In the genomic region with DNA sequence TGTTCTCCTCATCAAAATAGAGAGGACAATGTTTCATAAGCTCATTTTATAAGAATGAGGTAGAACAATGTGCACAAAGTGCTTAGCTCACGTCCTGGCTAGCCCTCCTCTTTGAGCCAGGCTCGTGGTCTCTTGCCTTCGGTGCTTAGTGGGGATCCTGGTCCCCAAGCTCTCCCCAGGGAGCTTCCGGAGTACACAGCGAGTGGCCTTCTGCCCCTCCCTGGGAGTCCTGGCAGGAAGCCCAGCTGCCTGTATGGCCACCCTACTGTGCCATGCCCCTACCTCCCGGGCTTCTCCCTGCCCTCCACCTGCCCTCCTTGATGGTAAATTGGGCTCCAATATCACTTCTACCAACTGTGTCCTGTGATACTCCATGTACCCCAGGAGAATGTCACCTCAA, we compare ENCODE assay signal across 10 cellular contexts. TPM values are rescaled to one million over a fixed set of nuclear protein-coding genes. Genes with fewer than 3 reads are reported as not detected.
DNase-seq lines count a peak whose midpoint lies in the region; ATAC-seq and TF ChIP-seq lines count a peak whose summit lies in the region.
"Had no signal": no experiment of that assay in that cellular context is flagged by ENCODE, and none has a peak within 500 bp of the region (broad histone marks: within the 10 kb centered on the region; RNA-seq: fewer than 3 reads in every experiment).

No MANE protein-coding gene starts in this region.

- H3K79me2 ChIP-seq in trophoblast cell (ENCODE audit: control insufficient read depth, insufficient read depth, low read length, poor library complexity): no peaks in the 10 kb centered on the region

- no peaks in the 10 kb centered on the region for H3K9me3 Mint-ChIP-seq in activated T-cell treated with anti-CD3 and anti-CD28 coated beads, Interleukin-2, amount 50 U/mL, for 72 hours
- no peaks in the 10 kb centered on the region for H3K9me3 Mint-ChIP-seq in natural killer cell treated with Interleukin-12 subunit alpha and Interleukin-12 subunit beta and Interleukin-15 and Interleukin-18, amount 100 ng/mL, for 72 hours

- DNase-seq in COLO668 (lab: John Stamatoyannopoulos, UW; ENCODE audit: unreplicated experiment): peak; percentile 89
- DNase-seq in IMR-90: no peak
- DNase-seq in activated T-cell treated with anti-CD3 and anti-CD28 coated beads, Interleukin-2, amount 50 U/mL, for 72 hours: peak in 1 of 2 donors; percentile 57
- DNase-seq in natural killer cell treated with Interleukin-12 subunit alpha and Interleukin-12 subunit beta and Interleukin-15 and Interleukin-18, amount 100 ng/mL, for 72 hours (ENCODE audit: low spot score): no peak
- no peak for DNase-seq in trophoblast cell
- no peak for DNase-seq in GM10266 (ENCODE audit: extremely low spot score)
- no peak for DNase-seq in foreskin keratinocyte
- DNase-seq: mesenchymal stem cell had no signal

- no peak for ATAC-seq in IMR-90 (ENCODE audit: low read depth)
- no peak for ATAC-seq in activated T-cell treated with anti-CD3 and anti-CD28 coated beads, Interleukin-2, amount 50 U/mL, for 72 hours (replicated peaks in 1 of 2)
- no peak for ATAC-seq in natural killer cell treated with Interleukin-12 subunit alpha and Interleukin-12 subunit beta and Interleukin-15 and Interleukin-18, amount 100 ng/mL, for 72 hours
- no peak for ATAC-seq in GM19395 (IDR thresholded peaks at IDR 0.05; ENCODE audit: unreplicated experiment)
- no peak for ATAC-seq in foreskin keratinocyte

- H3K36me3 ChIP-seq in IMR-90 (ENCODE audit: control insufficient read depth, insufficient read depth, low read length) (peaks cover 8% of the 10 kb centered on the region), trophoblast cell (ENCODE audit: control insufficient read depth in 1 of 2, insufficient read depth in 2 of 2, low read length in 2 of 2) (peaks cover 10 to 13% of the 10 kb centered on the region in 2 experiments)

- H3K9me1 ChIP-seq in IMR-90 (ENCODE audit: insufficient read depth, low read length): peaks cover 15% of the 10 kb centered on the region

- peak overlapping the region; percentile 99 to 100 for H3K4me3 Mint-ChIP-seq in activated T-cell treated with anti-CD3 and anti-CD28 coated beads, Interleukin-2, amount 50 U/mL, for 72 hours
- H3K4me3 Mint-ChIP-seq in natural killer cell treated with Interleukin-12 subunit alpha and Interleukin-12 subunit beta and Interleukin-15 and Interleukin-18, amount 100 ng/mL, for 72 hours: peak overlapping the region; percentile 99

- H3K18ac ChIP-seq in IMR-90 (ENCODE audit: low read depth, low read length) (no peak overlapping the region), trophoblast cell (ENCODE audit: low read length) (no peak overlapping the region)

- no peaks in the 10 kb centered on the region for H3K27me3 Mint-ChIP-seq in activated T-cell treated with anti-CD3 and anti-CD28 coated beads, Interleukin-2, amount 50 U/mL, for 72 hours (ENCODE audit: low read depth)
- no peaks in the 10 kb centered on the region for H3K27me3 Mint-ChIP-seq in natural killer cell treated with Interleukin-12 subunit alpha and Interleukin-12 subunit beta and Interleukin-15 and Interleukin-18, amount 100 ng/mL, for 72 hours

- H3K4me2 ChIP-seq in IMR-90 (ENCODE audit: low read depth, low read length) (no peak overlapping the region), trophoblast cell (ENCODE audit: low read length) (no peak overlapping the region)

- H4K20me1 ChIP-seq in IMR-90 (ENCODE audit: insufficient read depth, low read length): peaks cover 6% of the 10 kb centered on the region; the same call in 1 of the 2 replicates

- peak overlapping the region; percentile 34 for H2AK9ac ChIP-seq in IMR-90 (replicated peaks; ENCODE audit: low read depth, low read length, poor library complexity)

- H2AK5ac ChIP-seq in IMR-90 (ENCODE audit: low read depth, low read length) (no peak overlapping the region), trophoblast cell (ENCODE audit: low read length) (no peak overlapping the region)

- H3K23ac ChIP-seq in IMR-90 (ENCODE audit: low read depth, low read length) (no peak overlapping the region), trophoblast cell (ENCODE audit: low read length) (no peak overlapping the region)

- H3K4me3 ChIP-seq in IMR-90 (ENCODE audit: insufficient read depth, low read depth, low read length) (no peak overlapping the region), trophoblast cell (ENCODE audit: low read depth, low read length) (no peak overlapping the region)

- no peak overlapping the region for H4K8ac ChIP-seq in IMR-90 (ENCODE audit: low read depth in 2 of 2, low read length in 2 of 2)
- no peak overlapping the region for H4K8ac ChIP-seq in trophoblast cell (ENCODE audit: low read depth, low read length)

- H3K14ac ChIP-seq in IMR-90 (replicated peaks; ENCODE audit: low read depth, low read length): no peak overlapping the region
- H3K14ac ChIP-seq in trophoblast cell (ENCODE audit: low read length): no peak overlapping the region

- no CpG with 5 or more reads among the region's 6 CpGs for WGBS in IMR-90 (ENCODE audit: extremely low coverage in 2 of 2, insufficient read length in 1 of 2), 2 experiments
- no CpG with 5 or more reads among the region's 6 CpGs for WGBS in trophoblast cell (ENCODE audit: extremely low coverage, insufficient coverage, insufficient read length)

- H2BK5ac ChIP-seq in IMR-90 (ENCODE audit: low read depth, low read length, poor library complexity, severe bottlenecking): no peak overlapping the region
- no peak overlapping the region for H2BK5ac ChIP-seq in trophoblast cell (ENCODE audit: low read depth, low read length, poor library complexity)

- in situ Hi-C loops in IMR-90 (cut with MboI; ENCODE audit: low sequenced_read_pairs): no loop called here

- H4K91ac ChIP-seq in IMR-90 (ENCODE audit: insufficient read depth, low read depth, low read length) (no peak overlapping the region), trophoblast cell (ENCODE audit: low read depth, low read length) (no peak overlapping the region)

- H3K9me3 ChIP-seq in IMR-90 (ENCODE audit: control insufficient read depth, insufficient read depth, low read length) (no peaks in the 10 kb centered on the region), trophoblast cell (ENCODE audit: insufficient read depth, low read depth, low read length) (no peaks in the 10 kb centered on the region)

- H2BK12ac ChIP-seq in trophoblast cell (ENCODE audit: low read length): no peak overlapping the region

- no peak overlapping the region for H3K56ac ChIP-seq in IMR-90 (ENCODE audit: extremely low read depth, insufficient read depth, low read length)

- H3K27me3 ChIP-seq in IMR-90 (ENCODE audit: control insufficient read depth, insufficient read depth, low read length) (peaks cover 2% of the 10 kb centered on the region; the same call in 1 of the 2 replicates), trophoblast cell (ENCODE audit: insufficient read depth, low read length) (no peaks in the 10 kb centered on the region), foreskin keratinocyte (peaks cover 7% of the 10 kb centered on the region)

- dilution Hi-C loops in IMR-90 (cut with HindIII; ENCODE audit: low sequenced_read_pairs, unreplicated experiment): no loop called here

- no peak for TF ChIP-seq RAD21 in IMR-90 (IDR thresholded peaks at IDR 0.05; ENCODE audit: low read length)

- peaks cover 74% of the 10 kb centered on the region for H3K4me1 Mint-ChIP-seq in activated T-cell treated with anti-CD3 and anti-CD28 coated beads, Interleukin-2, amount 50 U/mL, for 72 hours (ENCODE audit: low read depth)
- peaks cover 42 to 53% of the 10 kb centered on the region in 2 donors for H3K4me1 Mint-ChIP-seq in natural killer cell treated with Interleukin-12 subunit alpha and Interleukin-12 subunit beta and Interleukin-15 and Interleukin-18, amount 100 ng/mL, for 72 hours (ENCODE audit: low read depth in 2 of 2)

- CTCF ChIA-PET in IMR-90 (lab: Yijun Ruan, JAX): no interaction called here

- H2BK120ac ChIP-seq in IMR-90 (ENCODE audit: low read depth, low read length) (no peak overlapping the region), trophoblast cell (ENCODE audit: insufficient read depth, low read length, poor library complexity) (no peak overlapping the region)

- TF ChIP-seq CTCF in IMR-90 (conservative IDR thresholded peaks at IDR 0.05; ENCODE audit: low read depth, low read length): no peak
- no peak for TF ChIP-seq CTCF in GM10266 (IDR thresholded peaks at IDR 0.05; ENCODE audit: control insufficient read depth, insufficient read depth, low read depth, missing control alignments)
- TF ChIP-seq CTCF in foreskin keratinocyte (conservative IDR thresholded peaks at IDR 0.05): no peak

- H3K27ac ChIP-seq in IMR-90 (ENCODE audit: insufficient read depth, low read length): no peak overlapping the region
- no peak overlapping the region for H3K27ac ChIP-seq in trophoblast cell (ENCODE audit: low read depth, low read length)
- H3K27ac ChIP-seq in foreskin keratinocyte: no peak overlapping the region

- peak overlapping the region; percentile 94 for H3K27ac Mint-ChIP-seq in activated T-cell treated with anti-CD3 and anti-CD28 coated beads, Interleukin-2, amount 50 U/mL, for 72 hours
- H3K27ac Mint-ChIP-seq in natural killer cell treated with Interleukin-12 subunit alpha and Interleukin-12 subunit beta and Interleukin-15 and Interleukin-18, amount 100 ng/mL, for 72 hours: peak overlapping the region; percentile 97 to 99

- POLR2A ChIA-PET in IMR-90 (lab: Charles Lee; ENCODE audit: unreplicated experiment): no interaction called here

- peaks cover 29 to 49% of the 10 kb centered on the region in 2 donors for H3K36me3 Mint-ChIP-seq in activated T-cell treated with anti-CD3 and anti-CD28 coated beads, Interleukin-2, amount 50 U/mL, for 72 hours (ENCODE audit: insufficient read depth in 2 of 2)
- H3K36me3 Mint-ChIP-seq in natural killer cell treated with Interleukin-12 subunit alpha and Interleukin-12 subunit beta and Interleukin-15 and Interleukin-18, amount 100 ng/mL, for 72 hours: peaks cover 10% of the 10 kb centered on the region

- peaks cover 0 to 5% of the 10 kb centered on the region in 2 experiments; a peak in 3 of 4 replicates for H3K79me1 ChIP-seq in IMR-90 (ENCODE audit: low read depth in 1 of 2, low read length in 2 of 2)
- no peaks in the 10 kb centered on the region for H3K79me1 ChIP-seq in trophoblast cell (ENCODE audit: low read length)

- no peak overlapping the region for H4K5ac ChIP-seq in IMR-90 (ENCODE audit: low read depth, low read length)

- no peak overlapping the region for H4K12ac ChIP-seq in trophoblast cell (ENCODE audit: low read depth, low read length)

- no peak for TF ChIP-seq POLR2A in IMR-90 (IDR thresholded peaks at IDR 0.05; ENCODE audit: low read depth, low read length)

- intact Hi-C loops in IMR-90 (cut with micrococcal nuclease): no loop called here

- H3K9ac ChIP-seq in IMR-90 (ENCODE audit: low read depth, low read length) (no peak overlapping the region), trophoblast cell (ENCODE audit: low read length) (no peak overlapping the region)

- no peak overlapping the region for H2BK20ac ChIP-seq in IMR-90 (ENCODE audit: low read depth, low read length)

- H3K4me1 ChIP-seq in IMR-90 (ENCODE audit: control insufficient read depth, insufficient read depth, low read length) (peaks cover 10% of the 10 kb centered on the region), trophoblast cell (ENCODE audit: control insufficient read depth in 1 of 2, insufficient read depth in 2 of 2, low read length in 2 of 2) (peaks cover 2 to 7% of the 10 kb centered on the region in 2 experiments), foreskin keratinocyte (peaks cover 15% of the 10 kb centered on the region)

- no peak overlapping the region for H3K4ac ChIP-seq in IMR-90 (ENCODE audit: low read depth, low read length)
- H3K4ac ChIP-seq in trophoblast cell (ENCODE audit: low read depth, low read length): no peak overlapping the region

- H2AFZ ChIP-seq in IMR-90 (replicated peaks; ENCODE audit: low read length, poor library complexity) (no peak overlapping the region), trophoblast cell (ENCODE audit: insufficient read depth, low read length, poor library complexity) (no peak overlapping the region)

- BruUV-seq in IMR-90 (replicated peaks; lab: Mats Ljungman, UMichigan): no TSS peak

- H2BK15ac ChIP-seq in IMR-90 (ENCODE audit: low read depth, low read length): no peak overlapping the region

RNA-seq across cellular contexts. Expression of gene MYO1G, which starts 0.9 kb away (rescaled TPM):
- total RNA-seq in IMR-90 (2012; rRNA removed) (under 0.01 TPM in 2 replicates), foreskin keratinocyte (0.04 and 0.10 TPM in 2 replicates)
- polyA plus RNA-seq in IMR-90 (2012; rRNA removed) (0.02 and 0.04 TPM in 2 replicates), foreskin keratinocyte (0.08 TPM in 1 of 2 replicates, not detected in the other)
- 0.01 TPM in 1 of 2 replicates, not detected in the other for polyA plus RNA-seq in IMR-90 (2012; cell fraction: cytosol; rRNA removed)
- 0.16 and 0.21 TPM in 2 replicates for polyA plus RNA-seq in IMR-90 (2012; cell fraction: nucleus; rRNA removed; ENCODE audit: low replicate concordance)
- total RNA-seq in activated T-cell treated with anti-CD3 and anti-CD28 coated beads, Interleukin-2, amount 50 U/mL, for 72 hours: 100 to 1,000 TPM; 595 to 606 TPM
- total RNA-seq in natural killer cell treated with Interleukin-12 subunit alpha and Interleukin-12 subunit beta and Interleukin-15 and Interleukin-18, amount 100 ng/mL, for 72 hours: 100 to 1,000 TPM; 465 to 518 TPM
- 0.03 TPM in 2 replicates for polyA plus RNA-seq in trophoblast cell (2013)
- total RNA-seq: epithelial cell of proximal tubule had no signal

RNA-seq across cellular contexts. Expression of gene CCM2, which starts 22.0 kb away (rescaled TPM):
- total RNA-seq in IMR-90 (2012; rRNA removed) (56.1 and 65.2 TPM in 2 replicates), foreskin keratinocyte (65.4 and 68.9 TPM in 2 replicates)
- polyA plus RNA-seq in IMR-90 (2012; rRNA removed) (71.7 and 78.5 TPM in 2 replicates), foreskin keratinocyte (84.0 and 86.5 TPM in 2 replicates)
- polyA plus RNA-seq in IMR-90 (2012; cell fraction: cytosol; rRNA removed): 50.3 and 98.2 TPM in 2 replicates
- 45.6 and 112 TPM in 2 replicates for polyA plus RNA-seq in IMR-90 (2012; cell fraction: nucleus; rRNA removed; ENCODE audit: low replicate concordance)
- total RNA-seq in activated T-cell treated with anti-CD3 and anti-CD28 coated beads, Interleukin-2, amount 50 U/mL, for 72 hours: 100 to 1,000 TPM in 1 of 2 donors, 10 to 100 TPM in 1; 94.2 to 109 TPM
- 10 to 100 TPM; 59.2 to 68.4 TPM for total RNA-seq in natural killer cell treated with Interleukin-12 subunit alpha and Interleukin-12 subunit beta and Interleukin-15 and Interleukin-18, amount 100 ng/mL, for 72 hours
- 25.9 and 26.5 TPM in 2 replicates for polyA plus RNA-seq in trophoblast cell (2013)

Comparison
In these comparisons a context has a peak if more than half of its experiments do, and no peak if none do; other contexts are left out.
1. RNA of gene MYO1G, which starts 0.9 kb away (total RNA-seq): 595 to 606 TPM in activated T-cell treated with anti-CD3 and anti-CD28 coated beads, Interleukin-2, amount 50 U/mL, for 72 hours and 465 to 518 TPM in natural killer cell treated with Interleukin-12 subunit alpha and Interleukin-12 subunit beta and Interleukin-15 and Interleukin-18, amount 100 ng/mL, for 72 hours; 0.04 to 0.10 TPM in foreskin keratinocyte and under 0.01 TPM in IMR-90; every median in the first group is over 100 times any median in the second.